Comparison of ENCODE assay signal across 18 cellular contexts in the genomic region with DNA sequence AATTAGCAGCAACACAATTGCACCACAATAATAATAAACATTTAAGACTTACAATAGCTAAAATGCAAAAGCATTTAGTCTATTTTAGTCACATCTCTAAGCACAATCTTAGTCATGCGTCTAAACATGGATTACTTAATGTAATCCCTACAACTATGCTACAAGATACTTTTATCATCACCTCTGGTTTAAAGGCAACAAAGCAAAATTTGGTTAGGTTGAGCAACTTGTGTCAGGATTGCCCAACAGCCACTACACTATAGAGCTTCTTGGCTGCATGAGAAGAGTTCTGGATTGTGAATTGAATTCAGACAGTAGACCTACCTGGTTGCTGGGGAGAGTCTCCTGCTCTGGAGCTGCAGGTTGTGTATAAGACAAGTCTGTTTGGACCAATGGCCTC.
DNase-seq lines count a peak whose midpoint lies in the region; ATAC-seq and TF ChIP-seq lines count a peak whose summit lies in the region.
"Had no signal": no experiment of that assay in that cellular context is flagged by ENCODE, and none has a peak within 500 bp of the region (broad histone marks: within the 10 kb centered on the region; RNA-seq: fewer than 3 reads in every experiment).

No MANE protein-coding gene starts in this region.

- no peaks in the 10 kb centered on the region for H3K9me3 Mint-ChIP-seq in T-helper 2 cell treated with Interferon-gamma antibody and Interleukin-4, amounts not matched to agents 5 μg/mL and 100 μg/mL, for 36 hours
- H3K9me3 Mint-ChIP-seq: GM23338 had no signal

- peak; percentile 0 for DNase-seq in NK-92 treated with Interleukin-12 subunit alpha and Interleukin-12 subunit beta, amount 100 ng/mL, for 24 hours (lab: John Stamatoyannopoulos, UW)
- no peak for DNase-seq in NK-92 (lab: John Stamatoyannopoulos, UW; ENCODE audit: unreplicated experiment)
- peak; percentile 25 for DNase-seq in NOMO-1 treated with dmso at 0.1 percent for 144 hours (lab: John Stamatoyannopoulos, UW; ENCODE audit: unreplicated experiment)
- DNase-seq in epithelial cell of esophagus (ENCODE audit: low read depth): peak; percentile 43
- no peak for DNase-seq in midbrain (lab: John Stamatoyannopoulos, UW)
- no peak for DNase-seq in T-helper 2 cell treated with Interferon-gamma antibody and Interleukin-4, amounts not matched to agents 5 μg/mL and 100 μg/mL, for 36 hours (ENCODE audit: low spot score)
- DNase-seq: 8988T, C1 segment of cervical spinal cord, Kasumi-1, NCI-H1092, NCI-H226, NCI-H526 treated with DMSO at 0.1 percent for 48 hours had no signal

- no peak for ATAC-seq in GM18520 (IDR thresholded peaks at IDR 0.05; ENCODE audit: unreplicated experiment)
- ATAC-seq in GM18498 (IDR thresholded peaks at IDR 0.05; ENCODE audit: unreplicated experiment): no peak
- ATAC-seq: GM23338, Panc1, Right ventricle myocardium inferior had no signal

- H3K36me3 Mint-ChIP-seq in T-helper 2 cell treated with Interferon-gamma antibody and Interleukin-4, amounts not matched to agents 5 μg/mL and 100 μg/mL, for 36 hours (ENCODE audit: low read depth): no peaks in the 10 kb centered on the region

- H3K27ac Mint-ChIP-seq in T-helper 2 cell treated with Interferon-gamma antibody and Interleukin-4, amounts not matched to agents 5 μg/mL and 100 μg/mL, for 36 hours: no peak overlapping the region
- H3K27ac Mint-ChIP-seq: GM23338 had no signal

- no peak for TF ChIP-seq CTCF in epithelial cell of esophagus (IDR thresholded peaks at IDR 0.05; ENCODE audit: insufficient read depth, low read depth, low read length, missing control alignments)

- no peak overlapping the region for H3K4me3 Mint-ChIP-seq in T-helper 2 cell treated with Interferon-gamma antibody and Interleukin-4, amounts not matched to agents 5 μg/mL and 100 μg/mL, for 36 hours
- H3K4me3 Mint-ChIP-seq: GM23338 had no signal

- H3K4me3 ChIP-seq in epithelial cell of esophagus (ENCODE audit: low read length): no peak overlapping the region
- H3K4me3 ChIP-seq: GM23338, SK-N-MC had no signal

- no peaks in the 10 kb centered on the region for H3K4me1 Mint-ChIP-seq in T-helper 2 cell treated with Interferon-gamma antibody and Interleukin-4, amounts not matched to agents 5 μg/mL and 100 μg/mL, for 36 hours (ENCODE audit: low read depth)

- H3K27me3 Mint-ChIP-seq in T-helper 2 cell treated with Interferon-gamma antibody and Interleukin-4, amounts not matched to agents 5 μg/mL and 100 μg/mL, for 36 hours (ENCODE audit: low read depth): no peaks in the 10 kb centered on the region

Comparison
In these comparisons a context has a peak if more than half of its experiments do, and no peak if none do; other contexts are left out.
1. DNase-seq: peak in NK-92 treated with Interleukin-12 subunit alpha and Interleukin-12 subunit beta, amount 100 ng/mL, for 24 hours (single experiment), NOMO-1 treated with dmso at 0.1 percent for 144 hours (single experiment) and epithelial cell of esophagus (single experiment); none in NK-92 (single experiment), midbrain (single experiment) and T-helper 2 cell treated with Interferon-gamma antibody and Interleukin-4, amounts not matched to agents 5 μg/mL and 100 μg/mL, for 36 hours (single experiment).